Comparison of ENCODE assay signal across 8 cellular contexts in the genomic region with DNA sequence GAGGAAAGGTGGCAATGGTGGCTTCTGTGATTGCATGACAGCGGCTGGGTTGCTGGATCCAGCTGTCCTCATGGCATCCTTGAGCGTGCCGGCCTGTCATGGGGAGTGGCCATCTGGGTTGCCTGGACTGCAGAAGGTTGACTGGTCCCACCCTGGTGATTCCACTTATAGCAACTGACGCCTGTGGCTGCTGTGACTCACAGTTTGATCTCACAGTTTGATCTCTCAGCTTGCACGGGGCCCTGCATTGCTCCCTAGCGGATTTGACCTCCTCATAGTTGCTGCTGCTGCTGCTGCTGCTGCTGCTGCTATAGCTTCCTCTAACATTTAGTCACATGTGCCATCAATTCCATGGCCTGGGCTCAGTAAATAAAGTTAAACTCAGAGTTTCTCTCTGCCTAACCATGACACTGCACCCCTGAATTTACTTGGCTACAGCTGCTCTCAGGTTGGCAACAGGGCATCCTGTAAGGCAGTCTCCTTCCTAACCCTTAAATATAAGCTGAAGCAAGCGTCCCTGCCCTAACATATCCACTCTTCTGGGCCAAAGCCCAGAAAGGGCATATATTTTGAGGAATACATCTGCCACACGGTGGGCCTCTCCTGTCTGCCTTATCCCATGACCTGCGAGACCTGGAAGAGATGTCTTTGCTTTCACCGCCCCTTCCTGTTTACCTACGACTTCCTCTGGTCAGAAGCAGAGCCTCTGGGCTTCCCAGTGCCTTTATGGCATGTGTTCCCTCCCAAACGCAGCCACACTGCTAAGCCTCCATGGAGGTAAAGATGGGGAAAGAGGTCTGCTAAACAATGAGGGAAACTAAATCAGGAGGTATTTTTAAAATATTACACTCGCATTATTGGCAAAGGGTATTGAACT. TPM values are rescaled to one million over a fixed set of nuclear protein-coding genes. Genes with fewer than 3 reads are reported as not detected.
A peak's percentile ranks its signal among the peaks of the same experiment; 100 is the strongest.
DNase-seq lines count a peak whose midpoint lies in the region; ATAC-seq and TF ChIP-seq lines count a peak whose summit lies in the region.

No MANE protein-coding gene starts in this region.

- DNase-seq in GM23248 (peak; percentile 100), fibroblast of peridontal ligament (ENCODE audit: extremely low read depth) (peak; percentile 92), retinal pigment epithelial cell (ENCODE audit: low read depth) (peak; percentile 81), NAMALWA (ENCODE audit: low spot score) (no peak), lower lobe of right lung (no peak), caudate nucleus (lab: John Stamatoyannopoulos, UW) (no peak)

- peaks cover 26% of the 10 kb centered on the region for H3F3A ChIP-seq in GM23248 (ENCODE audit: insufficient read depth)

- H2AFZ ChIP-seq in GM23248: peak overlapping the region; percentile 73

- H3K27me3 ChIP-seq in GM23248 (replicated peaks; ENCODE audit: insufficient read depth): no peaks in the 10 kb centered on the region
- H3K27me3 ChIP-seq in lower lobe of right lung (ENCODE audit: low read depth): no peaks in the 10 kb centered on the region

- H3K36me3 ChIP-seq in GM23248 (ENCODE audit: low read depth) (no peaks in the 10 kb centered on the region), lower lobe of right lung (no peaks in the 10 kb centered on the region)

- intact Hi-C loops in lower lobe of right lung (cut with DNase I): no loop called here

- H3K4me2 ChIP-seq in GM23248 (ENCODE audit: unreplicated experiment): peak overlapping the region; percentile 63

- H3K4me1 ChIP-seq in GM23248 (ENCODE audit: insufficient read depth) (peaks cover 21% of the 10 kb centered on the region), lower lobe of right lung (no peaks in the 10 kb centered on the region)

- H3K9me3 ChIP-seq in GM23248 (ENCODE audit: low read depth) (no peaks in the 10 kb centered on the region), lower lobe of right lung (no peaks in the 10 kb centered on the region)

- in situ Hi-C loops in GM23248 (cut with MboI): no loop called here

- H3K79me2 ChIP-seq in GM23248 (ENCODE audit: insufficient read depth): no peaks in the 10 kb centered on the region

- H3K27ac ChIP-seq in GM23248: peak overlapping the region; percentile 96
- H3K27ac ChIP-seq in lower lobe of right lung: no peak overlapping the region
- H3K27ac ChIP-seq in caudate nucleus (ENCODE audit: low read depth, low read length): no peak overlapping the region

- H4K20me1 ChIP-seq in GM23248 (ENCODE audit: insufficient read depth): no peaks in the 10 kb centered on the region

- no peak for ATAC-seq in HG02885 (IDR thresholded peaks at IDR 0.05; ENCODE audit: poor library complexity, unreplicated experiment)
- ATAC-seq in lower lobe of right lung: no peak

- WGBS in GM23248 (ENCODE audit: low coverage in 1 of 2, low lambda C conversion rate in 2 of 2, missing lambda C conversion rate in 2 of 2), 2 experiments: 31% methylated on average over 13 of the region's 13 CpGs

- no peaks in the 10 kb centered on the region for H3K9me2 ChIP-seq in GM23248 (ENCODE audit: insufficient read depth)

- TF ChIP-seq CTCF in retinal pigment epithelial cell (conservative IDR thresholded peaks at IDR 0.05; ENCODE audit: low read depth, low read length): peak; percentile 4
- no peak for TF ChIP-seq CTCF in lower lobe of right lung (IDR thresholded peaks at IDR 0.05)

- H3K9ac ChIP-seq in GM23248: peak overlapping the region; percentile 80

- H3K4me3 ChIP-seq in GM23248 (no peak overlapping the region), retinal pigment epithelial cell (ENCODE audit: low read length) (no peak overlapping the region), lower lobe of right lung (no peak overlapping the region)

TF ChIP-seq in PFSK-1, 5 proteins besides CTCF, POLR2A, EP300 and RAD21:
- no peak for TF ChIP-seq TAF1 (IDR thresholded peaks at IDR 0.05; ENCODE audit: borderline replicate concordance, insufficient read depth, low read length)
- TF ChIP-seq REST (IDR thresholded peaks at IDR 0.05; ENCODE audit: insufficient read depth in 1 of 2, low read depth in 2 of 2, low read length in 2 of 2): 0 out of 4 replicates have a peak, but pooled peaks of 1 of the 2 experiments have one; percentile 23
- peak; percentile 96 for TF ChIP-seq FOXP2 (optimal IDR thresholded peaks at IDR 0.05; ENCODE audit: borderline replicate concordance, extremely low read depth, extremely low read length, insufficient read depth)
- TF ChIP-seq SIN3A (IDR thresholded peaks at IDR 0.05; ENCODE audit: borderline replicate concordance, insufficient read depth, low read length): peak; percentile 38; the same call in 1 of the 2 replicates
- TF ChIP-seq POLR2AphosphoS5 (IDR thresholded peaks at IDR 0.05; ENCODE audit: low read depth, low read length): 0 out of 2 replicates have a peak, but pooled peaks have one; percentile 27

RNA-seq across cellular contexts. Expression of gene HECW2, which starts 8.3 kb away (rescaled TPM):
- 6.5 and 10.0 TPM in 2 replicates for total RNA-seq in GM23248 (2014; rRNA removed; shearing (Covaris generic))
- polyA plus RNA-seq in GM23248 (2016; fragmentation: Nextera tagmentation; extraction: Ambion mirVana): 2.4 and 2.6 TPM in 2 replicates
- 6.3 TPM for polyA plus RNA-seq in PFSK-1 (2012; ENCODE audit: insufficient read length, low read depth)
- 52.7 TPM for total RNA-seq in lower lobe of right lung

RNA-seq across cellular contexts. Expression of gene CCDC150, which starts 37.8 kb away (rescaled TPM):
- total RNA-seq in GM23248 (2014; rRNA removed; shearing (Covaris generic)): 0.65 and 1.1 TPM in 2 replicates
- polyA plus RNA-seq in GM23248 (2016; fragmentation: Nextera tagmentation; extraction: Ambion mirVana): 2.1 and 2.5 TPM in 2 replicates
- 4.5 TPM for polyA plus RNA-seq in PFSK-1 (2012; ENCODE audit: insufficient read length, low read depth)
- 1.5 TPM for total RNA-seq in lower lobe of right lung

Comparison
In these comparisons a context has a peak if more than half of its experiments do, and no peak if none do; other contexts are left out.
1. DNase-seq: peak in GM23248 (single experiment), fibroblast of peridontal ligament (single experiment) and retinal pigment epithelial cell (single experiment); none in NAMALWA (single experiment), lower lobe of right lung (single experiment) and caudate nucleus (0 of 61).